Comparison of ENCODE assay signal across 35 cellular contexts in genomic region chr2:16305191-16305590, GRCh38.
"Had no signal": no experiment of that assay in that cellular context is flagged by ENCODE, and none has a peak within 500 bp of the region (broad histone marks: within the 10 kb centered on the region; RNA-seq: fewer than 3 reads in every experiment).

No MANE protein-coding gene starts in this region.

- DNase-seq: Karpas-422, Kasumi-1, MG63, MM.1S, MV-4-11, NCI-H1048, NCI-H1092, NCI-H1092 treated with DMSO at 0.1 percent for 48 hours, NCI-H1105, NCI-H1105 treated with DMSO at 0.1 percent for 48 hours, NCI-H1417, NCI-H1417 treated with DMSO at 0.1 percent for 48 hours, NCI-H1436, NCI-H1436 treated with DMSO at 0.1 percent for 48 hours, NCI-H146, NCI-H1694, NCI-H1694 treated with DMSO at 0.1 percent for 48 hours, NCI-H187, NCI-H187 treated with DMSO at 0.1 percent for 48 hours, NCI-H1930, NCI-H2029, NCI-H2029 treated with DMSO at 0.1 percent for 48 hours, NCI-H2081, NCI-H2081 treated with DMSO at 0.1 percent for 48 hours, NCI-H2107, NCI-H2171, NCI-H2171 treated with DMSO at 0.1 percent for 48 hours, NCI-H2227 treated with DMSO at 0.1 percent for 48 hours, NCI-H226, NCI-H345, NCI-H446, NCI-H446 treated with DMSO at 0.1 percent for 48 hours, NCI-H510A, NCI-H510A treated with DMSO at 0.1 percent for 48 hours, NCI-H524 had no signal

- H3K36me3 ChIP-seq: MG63 had no signal

- H3K4me3 ChIP-seq: MG63 had no signal
